Comparison of ENCODE assay signal across 8 cellular contexts in genomic region chr17:57463103-57463885, GRCh38.
DNase-seq lines count a peak whose midpoint lies in the region; ATAC-seq, FAIRE-seq and TF ChIP-seq lines count a peak whose summit lies in the region.

No MANE protein-coding gene starts in this region.

- H3K27ac Mint-ChIP-seq in stimulated activated naive CD8-positive, alpha-beta T cell treated with anti-CD3 and anti-CD28 coated beads, Interleukin-15, Interleukin-2, amounts not matched to agents 100 ng/mL and 50 ng/mL, for 24 hours: peak overlapping the region; percentile 97

- H3K4me3 ChIP-seq in fibroblast of pulmonary artery (replicated peaks; ENCODE audit: low read depth, low read length) (no peak overlapping the region), coronary artery (no peak overlapping the region), small intestine (ENCODE audit: low read depth in 1 of 2, low read length in 2 of 2) (no peak overlapping the region)

- no peak for TF ChIP-seq CTCF in fibroblast of pulmonary artery (IDR thresholded peaks at IDR 0.05; ENCODE audit: low read length, missing control alignments)
- no peak for TF ChIP-seq CTCF in coronary artery (IDR thresholded peaks at IDR 0.05)

- no peaks in the 10 kb centered on the region for H3K27me3 ChIP-seq in small intestine (ENCODE audit: control insufficient read depth in 2 of 2, insufficient read depth in 2 of 2, low read length in 2 of 2)

- ATAC-seq in GM19023 (IDR thresholded peaks at IDR 0.05; ENCODE audit: unreplicated experiment) (peak; percentile 91), HG02885 (IDR thresholded peaks at IDR 0.05; ENCODE audit: poor library complexity, unreplicated experiment) (peak; percentile 95), Right ventricle myocardium inferior (no peak)

- DNase-seq in activated CD4-positive, CD25-positive, alpha-beta regulatory T cell treated with anti-CD3 and anti-CD28 coated beads, Interleukin-2, amount 50 U/mL, for 16 hours (ENCODE audit: low read depth, low spot score): peak; percentile 54
- DNase-seq in fibroblast of pulmonary artery (ENCODE audit: low read depth) (peak; percentile 83), coronary artery (ENCODE audit: low spot score) (no peak), small intestine (no peak), Right ventricle myocardium inferior (ENCODE audit: missing footprints) (no peak)

- H3K36me3 ChIP-seq in small intestine (ENCODE audit: control insufficient read depth in 2 of 2, insufficient read depth in 2 of 2, low read length in 2 of 2): no peaks in the 10 kb centered on the region

- H3K9me3 ChIP-seq in small intestine (ENCODE audit: control insufficient read depth, low read depth): no peaks in the 10 kb centered on the region

- no peaks in the 10 kb centered on the region for H3K27me3 Mint-ChIP-seq in stimulated activated naive CD8-positive, alpha-beta T cell treated with anti-CD3 and anti-CD28 coated beads, Interleukin-15, Interleukin-2, amounts not matched to agents 100 ng/mL and 50 ng/mL, for 24 hours

- no peaks in the 10 kb centered on the region for H3K4me1 ChIP-seq in small intestine (ENCODE audit: control insufficient read depth in 2 of 2, insufficient read depth in 1 of 2, low read depth in 1 of 2, low read length in 1 of 2)

- WGBS in small intestine, 3 donors: 73 to 75% (median 74%) methylated on average over 9 of the region's 9 CpGs

- H3K27ac ChIP-seq in coronary artery (no peak overlapping the region), small intestine (ENCODE audit: low read depth in 1 of 2, low read length in 1 of 2) (no peak overlapping the region)

- H3K9me3 Mint-ChIP-seq in stimulated activated naive CD8-positive, alpha-beta T cell treated with anti-CD3 and anti-CD28 coated beads, Interleukin-15, Interleukin-2, amounts not matched to agents 100 ng/mL and 50 ng/mL, for 24 hours: no peaks in the 10 kb centered on the region

- intact Hi-C loops in Right ventricle myocardium inferior (cut with DNase I): no loop called here

- peak overlapping the region; percentile 58 for H3K4me3 Mint-ChIP-seq in stimulated activated naive CD8-positive, alpha-beta T cell treated with anti-CD3 and anti-CD28 coated beads, Interleukin-15, Interleukin-2, amounts not matched to agents 100 ng/mL and 50 ng/mL, for 24 hours

- H3K36me3 Mint-ChIP-seq in stimulated activated naive CD8-positive, alpha-beta T cell treated with anti-CD3 and anti-CD28 coated beads, Interleukin-15, Interleukin-2, amounts not matched to agents 100 ng/mL and 50 ng/mL, for 24 hours (ENCODE audit: low read depth): peaks cover 4% of the 10 kb centered on the region

- FAIRE-seq in small intestine (lab: Jason Lieb, UNC): no peak

- H3K4me1 Mint-ChIP-seq in stimulated activated naive CD8-positive, alpha-beta T cell treated with anti-CD3 and anti-CD28 coated beads, Interleukin-15, Interleukin-2, amounts not matched to agents 100 ng/mL and 50 ng/mL, for 24 hours (ENCODE audit: low read depth): peaks cover 73% of the 10 kb centered on the region

Comparison
In these comparisons a context has a peak if more than half of its experiments do, and no peak if none do; other contexts are left out.
1. DNase-seq: peak in activated CD4-positive, CD25-positive, alpha-beta regulatory T cell treated with anti-CD3 and anti-CD28 coated beads, Interleukin-2, amount 50 U/mL, for 16 hours (single experiment) and fibroblast of pulmonary artery (single experiment); none in coronary artery (single experiment), small intestine (single experiment) and Right ventricle myocardium inferior (single experiment).